Comparison of ENCODE assay signal across 19 cellular contexts in genomic region chr11:110113507-110113906, GRCh38.
"Had no signal": no experiment of that assay in that cellular context is flagged by ENCODE, and none has a peak within 500 bp of the region (broad histone marks: within the 10 kb centered on the region; RNA-seq: fewer than 3 reads in every experiment).

No MANE protein-coding gene starts in this region.

- DNase-seq: activated CD4-positive, alpha-beta T cell treated with anti-CD3 and anti-CD28 coated beads, Interleukin-2, amount 50 U/mL, for 4 hours; activated CD4-positive, CD25-positive, alpha-beta regulatory T cell treated with anti-CD3 and anti-CD28 coated beads, Interleukin-2, amount 50 U/mL, for 72 hours; activated effector memory CD4-positive, alpha-beta T cell treated with Interleukin-2 at 50 U/mL for 16 hours; activated T-cell treated with anti-CD3 and anti-CD28 coated beads, Interleukin-2, amount 50 U/mL, for 24 hours; body of pancreas; central memory CD4-positive, alpha-beta T cell; cortex of kidney; effector memory CD4-positive, alpha-beta T cell; gastrocnemius medialis; heart right ventricle; mucosa of descending colon; natural killer cell; nucleus accumbens; right cardiac atrium; small intestine; tibial artery had no signal

- FAIRE-seq: islet of Langerhans, small intestine had no signal

- ATAC-seq: body of pancreas; gastrocnemius medialis; heart right ventricle; left lobe of liver; mucosa of descending colon; natural killer cell; stimulated activated memory B cell treated with anti-CD40 and anti-IgM and Interleukin-4, amounts not matched to agents 10 μg/mL and 1 μg/mL and 100 μg/mL, for 72 hours had no signal
